Comparison of ENCODE assay signal across 10 cellular contexts in the genomic region with DNA sequence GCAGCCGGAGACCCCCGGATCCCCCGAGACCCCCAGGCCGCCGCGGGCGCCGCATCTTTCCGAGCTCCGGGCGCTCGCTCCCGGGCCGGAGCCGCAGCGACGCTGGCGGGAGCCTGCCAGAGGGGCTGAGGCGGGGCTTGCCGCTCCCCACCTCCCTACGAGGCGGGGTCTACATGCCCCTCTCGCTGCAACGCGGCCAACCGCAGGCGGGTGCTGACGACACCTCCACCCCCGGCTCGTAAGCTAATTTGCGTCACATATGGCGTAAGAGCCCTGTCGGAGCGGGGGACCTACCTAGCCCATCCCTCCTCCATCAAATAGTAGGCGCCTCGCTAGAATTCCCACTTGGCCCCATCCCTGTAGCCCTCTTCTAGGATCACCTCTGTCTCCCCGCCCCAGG. TPM values are rescaled to one million over a fixed set of nuclear protein-coding genes. Genes with fewer than 3 reads are reported as not detected.
DNase-seq lines count a peak whose midpoint lies in the region; ATAC-seq, FAIRE-seq and TF ChIP-seq lines count a peak whose summit lies in the region.
"Had no signal": no experiment of that assay in that cellular context is flagged by ENCODE, and none has a peak within 500 bp of the region (broad histone marks: within the 10 kb centered on the region; RNA-seq: fewer than 3 reads in every experiment).

A gene (minus strand): TSS at position 124 of the 400 bp plus-strand sequence. CDS start 69 bp downstream, at position 55.

- TF ChIP-seq CTCF in CD14-positive monocyte (IDR thresholded peaks at IDR 0.05) = no peak
- TF ChIP-seq CTCF in WTC11 (IDR thresholded peaks at IDR 0.05) = no peak

- H3K4me2 ChIP-seq in Karpas-422 (ENCODE audit: low read depth, low read length, poor library complexity, severe bottlenecking) = no peak within 1 kb of the TSS

- H3K4me3 ChIP-seq in Karpas-422 (ENCODE audit: low read length) = no peak within 1 kb of the TSS

- CTCF ChIA-PET in WTC11 (lab: Charles Lee) = interaction anchor here (0.6 to 2.4 kb wide), 12 partner anchors 10 to 329 kb away, joined by 3 to 19 read pairs (median 4); no protein-coding TSS in a partner anchor
- CTCF ChIA-PET in activated CD8-positive, alpha-beta memory T cell treated with anti-CD3 and anti-CD28 coated beads, Interleukin-2, amount 10 ng/mL, durations not matched to agents 7 days and 5 days (lab: Charles Lee) = interaction anchor here (0.7 to 1.6 kb wide), 4 partner anchors 10 to 251 kb away, joined by 3 to 7 read pairs (median 5); no protein-coding TSS in a partner anchor

- H3K36me3 Mint-ChIP-seq in CD14-positive monocyte (no peaks in the 10 kb centered on the region), WTC11 (no peaks in the 10 kb centered on the region; the same call in 1 of the 2 replicates)
- H3K36me3 Mint-ChIP-seq in activated CD8-positive, alpha-beta memory T cell treated with anti-CD3 and anti-CD28 coated beads, Interleukin-2, amount 10 ng/mL, durations not matched to agents 7 days and 5 days = no peaks in the 10 kb centered on the region
- H3K36me3 Mint-ChIP-seq: activated naive CD8-positive, alpha-beta T cell had no signal

- H3K9me3 ChIP-seq in Karpas-422 (ENCODE audit: low read length) = no peaks in the 10 kb centered on the region

- H3K27ac ChIP-seq in Karpas-422 (ENCODE audit: low read length) = no peak within 1 kb of the TSS

- peak; percentile 47 for FAIRE-seq in islet of Langerhans (lab: Jason Lieb, UNC)

- H3K4me3 Mint-ChIP-seq in CD14-positive monocyte = peak within 1 kb of the TSS; percentile 4 to 77
- H3K4me3 Mint-ChIP-seq in WTC11 = peak within 1 kb of the TSS; percentile 85
- no peak within 1 kb of the TSS for H3K4me3 Mint-ChIP-seq in activated CD8-positive, alpha-beta memory T cell treated with anti-CD3 and anti-CD28 coated beads, Interleukin-2, amount 10 ng/mL, durations not matched to agents 7 days and 5 days
- H3K4me3 Mint-ChIP-seq: activated naive CD8-positive, alpha-beta T cell had no signal

- ATAC-seq in WTC11 (peak; percentile 86), HG02610 (IDR thresholded peaks at IDR 0.05; ENCODE audit: unreplicated experiment) (no peak)
- no peak for ATAC-seq in activated CD8-positive, alpha-beta memory T cell treated with anti-CD3 and anti-CD28 coated beads, Interleukin-2, amount 10 ng/mL, durations not matched to agents 7 days and 5 days

- H3K9ac ChIP-seq in Karpas-422 (ENCODE audit: low read length) = no peak within 1 kb of the TSS

- no peaks in the 10 kb centered on the region for H3K36me3 ChIP-seq in Karpas-422 (ENCODE audit: insufficient read depth, low read length)

- H3K4me1 Mint-ChIP-seq in CD14-positive monocyte (peaks cover 5% of the 10 kb centered on the region), WTC11 (peaks cover 22% of the 10 kb centered on the region)
- no peaks in the 10 kb centered on the region for H3K4me1 Mint-ChIP-seq in activated CD8-positive, alpha-beta memory T cell treated with anti-CD3 and anti-CD28 coated beads, Interleukin-2, amount 10 ng/mL, durations not matched to agents 7 days and 5 days

- H4K20me1 ChIP-seq in Karpas-422 (ENCODE audit: insufficient read depth, low read depth, low read length) = no peaks in the 10 kb centered on the region

- intact Hi-C loops in CD14-positive monocyte (cut with micrococcal nuclease) = loop anchor here in 1 of 2 donors (10.0 kb wide), 1 partner anchor 254 kb away; no protein-coding TSS in a partner anchor

- H3K9me3 Mint-ChIP-seq in CD14-positive monocyte (peaks cover 0 to 19% (median 8%) of the 10 kb centered on the region in 7 donors), WTC11 (peaks cover 6% of the 10 kb centered on the region)
- no peaks in the 10 kb centered on the region for H3K9me3 Mint-ChIP-seq in activated CD8-positive, alpha-beta memory T cell treated with anti-CD3 and anti-CD28 coated beads, Interleukin-2, amount 10 ng/mL, durations not matched to agents 7 days and 5 days (ENCODE audit: low read depth)

- POLR2A ChIA-PET in WTC11 (lab: Charles Lee) = interaction anchor here (0.5 to 1.1 kb wide), 3 partner anchors 21 to 35 kb away, joined by 3 read pairs; a partner anchor contains a TSS

- H3K27me3 Mint-ChIP-seq in CD14-positive monocyte (ENCODE audit: low read depth in 3 of 3) = peaks cover 40 to 65% (median 50%) of the 10 kb centered on the region in 3 donors
- H3K27me3 Mint-ChIP-seq in WTC11 (ENCODE audit: low read depth) = peaks cover 57% of the 10 kb centered on the region
- H3K27me3 Mint-ChIP-seq in activated CD8-positive, alpha-beta memory T cell treated with anti-CD3 and anti-CD28 coated beads, Interleukin-2, amount 10 ng/mL, durations not matched to agents 7 days and 5 days = peaks cover 53% of the 10 kb centered on the region

- no peaks in the 10 kb centered on the region for H3K79me2 ChIP-seq in Karpas-422 (ENCODE audit: low read length)

- DNase-seq in CD14-positive monocyte (ENCODE audit: low spot score) (no peak), NCI-H1105 treated with DMSO at 0.1 percent for 48 hours (lab: John Stamatoyannopoulos, UW) (peak; percentile 75), WTC11 (ENCODE audit: low spot score) (peak; percentile 84), NCI-H2196 treated with DMSO at 0.1 percent for 48 hours (lab: John Stamatoyannopoulos, UW; ENCODE audit: unreplicated experiment) (no peak), Karpas-422 (no peak)
- DNase-seq in activated CD8-positive, alpha-beta memory T cell treated with anti-CD3 and anti-CD28 coated beads, Interleukin-2, amount 10 ng/mL, durations not matched to agents 7 days and 5 days = no peak

- H3K9me2 ChIP-seq in Karpas-422 (replicated peaks; ENCODE audit: insufficient read depth, low read length) = no peaks in the 10 kb centered on the region

- peaks cover 9% of the 10 kb centered on the region for H3K4me1 ChIP-seq in Karpas-422 (ENCODE audit: low read length)

- no peak within 1 kb of the TSS for H2AFZ ChIP-seq in Karpas-422 (ENCODE audit: low read length)

- no peaks in the 10 kb centered on the region for H3K27me3 ChIP-seq in Karpas-422 (ENCODE audit: low read length)

- H3K27ac Mint-ChIP-seq in CD14-positive monocyte (peak within 1 kb of the TSS in 1 of 7 donors; percentile 41), WTC11 (no peak within 1 kb of the TSS)
- H3K27ac Mint-ChIP-seq in activated CD8-positive, alpha-beta memory T cell treated with anti-CD3 and anti-CD28 coated beads, Interleukin-2, amount 10 ng/mL, durations not matched to agents 7 days and 5 days = no peak within 1 kb of the TSS
- H3K27ac Mint-ChIP-seq: activated naive CD8-positive, alpha-beta T cell had no signal

TF ChIP-seq in WTC11, 78 proteins besides CTCF, POLR2A, EP300 and RAD21:
- TF ChIP-seq ZBTB21 (CRISPR knock-in tag; IDR thresholded peaks at IDR 0.05; ENCODE audit: borderline replicate concordance) = peak; percentile 96
- TF ChIP-seq CREM (CRISPR knock-in tag; IDR thresholded peaks at IDR 0.05) = peak; percentile 50; the same call in 1 of the 2 replicates
- TF ChIP-seq NFYB (CRISPR knock-in tag; conservative IDR thresholded peaks at IDR 0.05; ENCODE audit: low read depth) = no peak

RNA-seq across cellular contexts. Expression of the gene that starts here (rescaled TPM):
- polyA plus RNA-seq in CD14-positive monocyte = not detected
- total RNA-seq in WTC11 (2021) = 3.8 to 5.7 TPM (median 5.2 TPM) in 3 replicates
- total RNA-seq in activated CD8-positive, alpha-beta memory T cell treated with anti-CD3 and anti-CD28 coated beads, Interleukin-2, amount 10 ng/mL, durations not matched to agents 7 days and 5 days = under 1 TPM in 1 of 2 experiments, not detected in 1; 0.28 TPM
- not detected in 2 replicates for total RNA-seq in Karpas-422 (2014; rRNA removed; shearing (Covaris generic); ENCODE audit: low replicate concordance)
- total RNA-seq: lung microvascular endothelial cell had no signal

Comparison
In these comparisons a context has a peak if more than half of its experiments do, and no peak if none do; other contexts are left out.
1. DNase-seq: peak in NCI-H1105 treated with DMSO at 0.1 percent for 48 hours (single experiment) and WTC11 (single experiment); none in CD14-positive monocyte (single experiment), NCI-H2196 treated with DMSO at 0.1 percent for 48 hours (single experiment), activated CD8-positive, alpha-beta memory T cell treated with anti-CD3 and anti-CD28 coated beads, Interleukin-2, amount 10 ng/mL, durations not matched to agents 7 days and 5 days (single experiment) and Karpas-422 (single experiment).